ENCODE assay signal across 20 cellular contexts in genomic region chr6:91852232-91852631, GRCh38.
"Had no signal": no experiment of that assay in that cellular context is flagged by ENCODE, and none has a peak within 500 bp of the region (broad histone marks: within the 10 kb centered on the region; RNA-seq: fewer than 3 reads in every experiment).

No MANE protein-coding gene starts in this region.

- ATAC-seq: activated CD8-positive, alpha-beta memory T cell treated with anti-CD3 and anti-CD28 coated beads, Interleukin-2, amount 10 ng/mL, durations not matched to agents 7 days and 5 days; activated T-helper 17 cell treated with anti-CD3 and anti-CD28 coated beads, Interleukin-2, amount 50 U/mL, for 72 hours; body of pancreas; gastrocnemius medialis; naive thymus-derived CD4-positive, alpha-beta T cell; sciatic nerve; stimulated activated memory B cell treated with anti-CD40 and anti-IgM and Interleukin-4, amounts not matched to agents 10 μg/mL and 1 μg/mL and 100 μg/mL, for 72 hours had no signal

- H3K27me3 ChIP-seq: body of pancreas, gastrocnemius medialis, ovary, spleen, testis had no signal

- H3K36me3 ChIP-seq: gastrocnemius medialis, left ventricle myocardium inferior, ovary, spleen had no signal

- H3K4me1 Mint-ChIP-seq: activated B cell treated with CpG ODN at 0.5 μM for 24 hours; activated CD4-positive, alpha-beta memory T cell treated with anti-CD3 and anti-CD28 coated beads, Interleukin-2, amount 10 ng/mL, durations not matched to agents 7 days and 5 days; activated CD8-positive, alpha-beta memory T cell treated with anti-CD3 and anti-CD28 coated beads, Interleukin-2, amount 10 ng/mL, durations not matched to agents 7 days and 5 days; activated T-helper 17 cell treated with anti-CD3 and anti-CD28 coated beads, Interleukin-2, amount 50 U/mL, for 72 hours; naive thymus-derived CD4-positive, alpha-beta T cell; stimulated activated memory B cell treated with anti-CD40 and anti-IgM and Interleukin-4, amounts not matched to agents 10 μg/mL and 1 μg/mL and 100 μg/mL, for 72 hours had no signal

- H3K27me3 Mint-ChIP-seq: activated B cell treated with CpG ODN at 0.5 μM for 24 hours; activated CD4-positive, alpha-beta memory T cell treated with anti-CD3 and anti-CD28 coated beads, Interleukin-2, amount 10 ng/mL, durations not matched to agents 7 days and 5 days; activated CD8-positive, alpha-beta memory T cell treated with anti-CD3 and anti-CD28 coated beads, Interleukin-2, amount 10 ng/mL, durations not matched to agents 7 days and 5 days; activated T-helper 17 cell treated with anti-CD3 and anti-CD28 coated beads, Interleukin-2, amount 50 U/mL, for 72 hours; naive thymus-derived CD4-positive, alpha-beta T cell; stimulated activated memory B cell treated with anti-CD40 and anti-IgM and Interleukin-4, amounts not matched to agents 10 μg/mL and 1 μg/mL and 100 μg/mL, for 72 hours; type B pancreatic cell had no signal

- H3K36me3 Mint-ChIP-seq: activated CD8-positive, alpha-beta memory T cell treated with anti-CD3 and anti-CD28 coated beads, Interleukin-2, amount 10 ng/mL, durations not matched to agents 7 days and 5 days; naive thymus-derived CD4-positive, alpha-beta T cell; stimulated activated memory B cell treated with anti-CD40 and anti-IgM and Interleukin-4, amounts not matched to agents 10 μg/mL and 1 μg/mL and 100 μg/mL, for 72 hours; type B pancreatic cell had no signal

- DNase-seq: activated B cell treated with CpG ODN at 0.5 μM for 24 hours; activated CD4-positive, alpha-beta memory T cell treated with anti-CD3 and anti-CD28 coated beads, Interleukin-2, amount 10 ng/mL, durations not matched to agents 7 days and 5 days; activated CD4-positive, alpha-beta T cell treated with anti-CD3 and anti-CD28 coated beads for 48 hours; activated CD8-positive, alpha-beta memory T cell treated with anti-CD3 and anti-CD28 coated beads, Interleukin-2, amount 10 ng/mL, durations not matched to agents 7 days and 5 days; activated naive CD4-positive, alpha-beta T cell treated with anti-CD3 and anti-CD28 coated beads for 36 hours; body of pancreas; gastrocnemius medialis; head of caudate nucleus; left ventricle myocardium inferior; mammary epithelial cell; naive thymus-derived CD4-positive, alpha-beta T cell; ovary; spleen; stimulated activated CD4-positive, alpha-beta T cell treated with anti-CD3 and anti-CD28 coated beads, Interleukin-4, amount 100 ng/mL, for 4 hours; T-helper 2 cell; testis had no signal

- H3K27ac ChIP-seq: body of pancreas, gastrocnemius medialis, left ventricle myocardium inferior, ovary, spleen, testis had no signal

- H3K4me1 ChIP-seq: body of pancreas, gastrocnemius medialis, left ventricle myocardium inferior, spleen, testis had no signal

- H3K9me3 ChIP-seq: body of pancreas, gastrocnemius medialis, ovary, testis had no signal

- H3K4me3 Mint-ChIP-seq: activated B cell treated with CpG ODN at 0.5 μM for 24 hours; activated CD4-positive, alpha-beta memory T cell treated with anti-CD3 and anti-CD28 coated beads, Interleukin-2, amount 10 ng/mL, durations not matched to agents 7 days and 5 days; activated CD8-positive, alpha-beta memory T cell treated with anti-CD3 and anti-CD28 coated beads, Interleukin-2, amount 10 ng/mL, durations not matched to agents 7 days and 5 days; activated naive CD4-positive, alpha-beta T cell treated with anti-CD3 and anti-CD28 coated beads for 36 hours; activated T-helper 17 cell treated with anti-CD3 and anti-CD28 coated beads, Interleukin-2, amount 50 U/mL, for 72 hours; naive thymus-derived CD4-positive, alpha-beta T cell; stimulated activated memory B cell treated with anti-CD40 and anti-IgM and Interleukin-4, amounts not matched to agents 10 μg/mL and 1 μg/mL and 100 μg/mL, for 72 hours; type B pancreatic cell had no signal

- H3K4me3 ChIP-seq: body of pancreas, gastrocnemius medialis, left ventricle myocardium inferior, ovary, spleen, testis had no signal
